29 cellular contexts compared by ENCODE assay signal in the genomic region with DNA sequence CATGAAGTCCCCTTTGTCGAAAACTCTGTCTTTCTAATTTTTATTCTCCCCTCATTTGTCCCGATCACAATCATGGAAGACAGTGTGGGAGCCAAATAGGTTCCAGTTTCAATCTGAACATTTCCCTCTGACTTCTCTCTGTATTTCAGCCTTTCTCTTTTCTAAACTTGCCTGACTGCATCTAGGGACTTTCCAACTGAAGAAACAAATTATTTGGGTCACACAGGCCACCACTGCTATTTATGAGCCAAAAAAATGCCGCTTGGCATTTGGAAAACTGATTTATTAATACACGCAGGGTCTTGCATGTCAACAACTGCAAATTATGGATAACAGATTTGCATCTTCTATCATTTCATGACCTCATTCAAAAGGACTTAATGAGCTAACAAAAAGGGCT.
"Had no signal": no experiment of that assay in that cellular context is flagged by ENCODE, and none has a peak within 500 bp of the region (broad histone marks: within the 10 kb centered on the region; RNA-seq: fewer than 3 reads in every experiment).

No MANE protein-coding gene starts in this region.

- ATAC-seq: activated CD4-positive, CD25-positive, alpha-beta regulatory T cell treated with anti-CD3 and anti-CD28 coated beads, Interleukin-2, amount 50 U/mL, for 24 hours; gastroesophageal sphincter; naive thymus-derived CD8-positive, alpha-beta T cell; right cardiac atrium had no signal

- H3K27me3 ChIP-seq: gastroesophageal sphincter, uterus had no signal

- FAIRE-seq: colon, endometrium, keratinocyte, TTC549 had no signal

- H3K27ac ChIP-seq: epithelial cell of prostate, thoracic aorta, uterus, WERI-Rb-1 had no signal

- H3K4me3 ChIP-seq: gastroesophageal sphincter, thoracic aorta, uterus had no signal

- DNase-seq: activated CD4-positive, alpha-beta T cell treated with anti-CD3 and anti-CD28 coated beads for 48 hours; activated CD4-positive, alpha-beta T cell treated with anti-CD3 and anti-CD28 coated beads, Interleukin-2, amount 50 U/mL, for 48 hours; activated CD8-positive, alpha-beta memory T cell treated with anti-CD3 and anti-CD28 coated beads for 24 hours; activated effector memory CD4-positive, alpha-beta T cell treated with Interleukin-2 at 50 U/mL for 16 hours; activated naive CD4-positive, alpha-beta T cell treated with Interleukin-2 at 50 U/mL for 16 hours; anterior cingulate cortex; effector CD8-positive, alpha-beta T cell; head of caudate nucleus; hippocampal formation; left cardiac atrium; naive thymus-derived CD8-positive, alpha-beta T cell; nucleus accumbens; right cardiac atrium; stimulated activated CD4-positive, alpha-beta T cell treated with anti-CD3 and anti-CD28 coated beads, Interleukin-15, amount 100 ng/mL, for 24 hours; stimulated activated CD4-positive, alpha-beta T cell treated with anti-CD3 and anti-CD28 coated beads, Interleukin-2, amount 100 ng/mL, for 24 hours; stimulated activated naive CD4-positive, alpha-beta T cell treated with Interleukin-2 at 50 U/mL for 16 hours; T-helper 9 cell; uterus; WERI-Rb-1 had no signal

- H3K36me3 Mint-ChIP-seq: activated naive CD8-positive, alpha-beta T cell; naive thymus-derived CD8-positive, alpha-beta T cell had no signal

- H3K9me3 ChIP-seq: thoracic aorta, uterus had no signal

- H3K9me3 Mint-ChIP-seq: naive thymus-derived CD8-positive, alpha-beta T cell had no signal

- H3K36me3 ChIP-seq: gastroesophageal sphincter, thoracic aorta, uterus, WERI-Rb-1 had no signal

- H3K27ac Mint-ChIP-seq: activated naive CD8-positive, alpha-beta T cell had no signal

- H3K4me1 Mint-ChIP-seq: naive thymus-derived CD8-positive, alpha-beta T cell; neural crest cell had no signal

- H3K4me3 Mint-ChIP-seq: activated naive CD8-positive, alpha-beta T cell; naive thymus-derived CD8-positive, alpha-beta T cell; neural crest cell had no signal

- H3K4me1 ChIP-seq: uterus had no signal
